ENCODE assay signal across 8 cellular contexts in genomic region chrX:19846995-19847790, GRCh38. TPM values are rescaled to one million over a fixed set of nuclear protein-coding genes. Genes with fewer than 3 reads are reported as not detected.
DNase-seq lines count a peak whose midpoint lies in the region; FAIRE-seq and TF ChIP-seq lines count a peak whose summit lies in the region.

No MANE protein-coding gene starts in this region.

- no peaks in the 10 kb centered on the region for H3K4me1 ChIP-seq in kidney (ENCODE audit: control insufficient read depth in 1 of 2, insufficient read depth in 1 of 2, low read depth in 1 of 2, low read length in 2 of 2)

- H3K4me3 Mint-ChIP-seq in T-helper 1 cell treated with Interleukin-12 subunit alpha and Interleukin-12 subunit beta and Interleukin-4 antibody, amounts not matched to agents 30 μg/mL and 1 μg/mL, for 36 hours = peak overlapping the region; percentile 48
- H3K4me3 Mint-ChIP-seq in mesothelial cell of epicardium = peak overlapping the region; percentile 6

- peaks cover 33% of the 10 kb centered on the region for H3K4me1 Mint-ChIP-seq in T-helper 1 cell treated with Interleukin-12 subunit alpha and Interleukin-12 subunit beta and Interleukin-4 antibody, amounts not matched to agents 30 μg/mL and 1 μg/mL, for 36 hours (ENCODE audit: low read depth)
- peaks cover 16% of the 10 kb centered on the region for H3K4me1 Mint-ChIP-seq in mesothelial cell of epicardium

- intact Hi-C loops in kidney (cut with DNase I) = no loop called here

- H3K36me3 Mint-ChIP-seq in T-helper 1 cell treated with Interleukin-12 subunit alpha and Interleukin-12 subunit beta and Interleukin-4 antibody, amounts not matched to agents 30 μg/mL and 1 μg/mL, for 36 hours (ENCODE audit: low read depth) = peaks cover 5% of the 10 kb centered on the region
- no peaks in the 10 kb centered on the region for H3K36me3 Mint-ChIP-seq in mesothelial cell of epicardium

- no peaks in the 10 kb centered on the region for H3K27me3 Mint-ChIP-seq in T-helper 1 cell treated with Interleukin-12 subunit alpha and Interleukin-12 subunit beta and Interleukin-4 antibody, amounts not matched to agents 30 μg/mL and 1 μg/mL, for 36 hours (ENCODE audit: low read depth)
- H3K27me3 Mint-ChIP-seq in mesothelial cell of epicardium (ENCODE audit: low read depth) = no peaks in the 10 kb centered on the region

- H3K9ac ChIP-seq in kidney (ENCODE audit: low read length in 2 of 2) = no peak overlapping the region

- TF ChIP-seq CTCF in NB4 (IDR thresholded peaks at IDR 0.05; ENCODE audit: low read depth, low read length) = no peak
- TF ChIP-seq CTCF in mesothelial cell of epicardium (IDR thresholded peaks at IDR 0.05; ENCODE audit: unreplicated experiment) = no peak
- no peak for TF ChIP-seq CTCF in kidney (IDR thresholded peaks at IDR 0.05; ENCODE audit: borderline replicate concordance, extremely low read depth, insufficient read depth)

- FAIRE-seq in kidney (lab: Jason Lieb, UNC) = no peak

- H3K4me3 ChIP-seq in NB4 (ENCODE audit: low read depth, low read length) (peak overlapping the region; percentile 0), kidney (ENCODE audit: low read length in 2 of 2) (no peak overlapping the region)

- no peak overlapping the region for H3K27ac ChIP-seq in kidney (ENCODE audit: low read depth in 2 of 2, low read length in 2 of 2)

- H3K9me3 ChIP-seq in kidney (ENCODE audit: control insufficient read depth in 1 of 2, low read length in 2 of 2) = no peaks in the 10 kb centered on the region

- DNase-seq in T-helper 1 cell = no peak
- peak; percentile 87 for DNase-seq in NB4 (ENCODE audit: low read depth)
- peak; percentile 75 for DNase-seq in astrocyte of the hippocampus (ENCODE audit: low read depth, low spot score)
- DNase-seq in mesothelial cell of epicardium (ENCODE audit: low spot score in 2 of 2, unreplicated experiment in 2 of 2) = no peak
- no peak for DNase-seq in kidney
- no peak for DNase-seq in NCI-H748 treated with DMSO at 0.1 percent for 48 hours (lab: John Stamatoyannopoulos, UW)
- no peak for DNase-seq in NCI-H1694 treated with DMSO at 0.1 percent for 48 hours (lab: John Stamatoyannopoulos, UW)

- no peak for TF ChIP-seq POLR2A in NB4 (IDR thresholded peaks at IDR 0.05; ENCODE audit: extremely low read depth, insufficient read length)

- H3K27ac Mint-ChIP-seq in T-helper 1 cell treated with Interleukin-12 subunit alpha and Interleukin-12 subunit beta and Interleukin-4 antibody, amounts not matched to agents 30 μg/mL and 1 μg/mL, for 36 hours = peak overlapping the region; percentile 62
- H3K27ac Mint-ChIP-seq in mesothelial cell of epicardium = peak overlapping the region; percentile 91

- H3K9me3 Mint-ChIP-seq in T-helper 1 cell treated with Interleukin-12 subunit alpha and Interleukin-12 subunit beta and Interleukin-4 antibody, amounts not matched to agents 30 μg/mL and 1 μg/mL, for 36 hours = no peaks in the 10 kb centered on the region
- peaks cover 9% of the 10 kb centered on the region for H3K9me3 Mint-ChIP-seq in mesothelial cell of epicardium

- no peaks in the 10 kb centered on the region for H3K36me3 ChIP-seq in kidney (ENCODE audit: control insufficient read depth in 1 of 2, insufficient read depth in 2 of 2, low read length in 2 of 2)

RNA-seq across cellular contexts. Expression of gene SH3KBP1, which starts 40.2 kb away (rescaled TPM):
- total RNA-seq in mesothelial cell of epicardium (30.6 to 35.9 TPM (median 32.8 TPM) in 3 replicates), kidney (20.0 TPM)
- polyA plus RNA-seq in kidney (ENCODE audit: insufficient read depth, low read depth, low replicate concordance) = 10.9 TPM

Comparison
In these comparisons a context has a peak if more than half of its experiments do, and no peak if none do; other contexts are left out.
1. DNase-seq: peak in NB4 (single experiment) and astrocyte of the hippocampus (single experiment); none in T-helper 1 cell (0 of 5), mesothelial cell of epicardium (0 of 2), kidney (single experiment), NCI-H748 treated with DMSO at 0.1 percent for 48 hours (single experiment) and NCI-H1694 treated with DMSO at 0.1 percent for 48 hours (single experiment).